16 cellular contexts compared by ENCODE assay signal in genomic region chr2:35790292-35790691, GRCh38.
DNase-seq lines count a peak whose midpoint lies in the region; TF ChIP-seq lines count a peak whose summit lies in the region.
"Had no signal": no experiment of that assay in that cellular context is flagged by ENCODE, and none has a peak within 500 bp of the region (broad histone marks: within the 10 kb centered on the region; RNA-seq: fewer than 3 reads in every experiment).

No MANE protein-coding gene starts in this region.

- no TSS peak for BruUV-seq in A673 (replicated peaks; lab: Mats Ljungman, UMichigan)

- H3K4me3 ChIP-seq in epithelial cell of esophagus (ENCODE audit: low read length) (no peak overlapping the region), A673 (ENCODE audit: low read depth, low read length, poor library complexity, severe bottlenecking) (no peak overlapping the region)
- H3K4me3 ChIP-seq: GM23338 had no signal

- peaks cover 4% of the 10 kb centered on the region for H3K9me3 ChIP-seq in A673 (ENCODE audit: low read depth, low read length, poor library complexity, severe bottlenecking)

- peak; percentile 5 for DNase-seq in NCI-H2171 treated with DMSO at 0.1 percent for 48 hours (lab: John Stamatoyannopoulos, UW)
- DNase-seq in NCI-H2171 (lab: John Stamatoyannopoulos, UW), result no peak
- DNase-seq in NCI-H69 (lab: John Stamatoyannopoulos, UW), result peak; percentile 74
- DNase-seq in epithelial cell of esophagus (ENCODE audit: low read depth), result peak; percentile 85
- DNase-seq in posterior vena cava (ENCODE audit: low spot score), result peak; percentile 49
- no peak for DNase-seq in HT-29 (ENCODE audit: low spot score)
- DNase-seq in A673 (ENCODE audit: low spot score), result no peak
- DNase-seq in NCI-H1436 treated with DMSO at 0.1 percent for 48 hours (lab: John Stamatoyannopoulos, UW), result no peak
- DNase-seq: C1 segment of cervical spinal cord; Calu3; CD4-positive, alpha-beta T cell; DMS 273 treated with DMSO at 0.1 percent for 48 hours; DND-41; GDM1; H7 had no signal

- POLR2A ChIA-PET in A673 (lab: Charles Lee; ENCODE audit: low non-redundant PET), result no interaction called here

- CTCF ChIA-PET in A673 (lab: Charles Lee), result no interaction called here

- intact Hi-C loops in posterior vena cava (cut with DNase I) (no loop called here), A673 (cut with micrococcal nuclease; ENCODE audit: unreplicated experiment) (no loop called here)

- no peaks in the 10 kb centered on the region for H3K4me1 ChIP-seq in A673 (ENCODE audit: insufficient read depth, low read length, poor library complexity, severe bottlenecking)

- no peaks in the 10 kb centered on the region for H3K36me3 ChIP-seq in A673 (ENCODE audit: insufficient read depth, low read length, poor library complexity, severe bottlenecking)

- TF ChIP-seq CTCF in epithelial cell of esophagus (IDR thresholded peaks at IDR 0.05; ENCODE audit: insufficient read depth, low read depth, low read length, missing control alignments) (no peak), A673 (conservative IDR thresholded peaks at IDR 0.05; ENCODE audit: low read depth, low read length) (no peak)

- H3K27me3 ChIP-seq in A673 (replicated peaks; ENCODE audit: insufficient read depth, low read depth, low read length, poor library complexity), result no peaks in the 10 kb centered on the region

- no peak overlapping the region for H3K27ac ChIP-seq in A673 (ENCODE audit: low read depth, low read length, poor library complexity, severe bottlenecking)

Comparison
In these comparisons a context has a peak if more than half of its experiments do, and no peak if none do; other contexts are left out.
1. DNase-seq: peak in NCI-H2171 treated with DMSO at 0.1 percent for 48 hours (single experiment), NCI-H69 (single experiment), epithelial cell of esophagus (single experiment) and posterior vena cava (single experiment); none in NCI-H2171 (single experiment), HT-29 (single experiment), A673 (single experiment) and NCI-H1436 treated with DMSO at 0.1 percent for 48 hours (single experiment).